In genomic region chr15:84477550-84477949, GRCh38 we compare ENCODE assay signal across 8 cellular contexts.
DNase-seq lines count a peak whose midpoint lies in the region; ATAC-seq, FAIRE-seq and TF ChIP-seq lines count a peak whose summit lies in the region.
"Not testable (repeated sequence)": the region's sequence is repeated elsewhere in the genome, so short reads cannot be mapped to it uniquely, and the experiment has no call there.

No MANE protein-coding gene starts in this region.

- not testable (repeated sequence) for H3K4me1 ChIP-seq in PC-9 (replicated peaks; ENCODE audit: insufficient read depth); GM12878 (ENCODE audit: control insufficient read depth, insufficient read depth, low read length); right lobe of liver; upper lobe of left lung

- not testable (repeated sequence) for H3F3A ChIP-seq in PC-9 (ENCODE audit: insufficient read depth, low read depth)

- not testable (repeated sequence) for H3K9me3 ChIP-seq in PC-9 (ENCODE audit: insufficient read depth, low read depth); GM12878 (replicated peaks; ENCODE audit: control insufficient read depth, insufficient read depth, low read length); right lobe of liver; upper lobe of left lung

- intact Hi-C loops in PC-9 (cut with micrococcal nuclease; ENCODE audit: unreplicated experiment); GM12878 (cut with micrococcal nuclease; ENCODE audit: unreplicated experiment); right lobe of liver (cut with DNase I): not testable (repeated sequence)

- BruUV-seq in PC-9 (replicated peaks; lab: Mats Ljungman, UMichigan) = TSS peak; percentile 29
- not testable (repeated sequence) for BruUV-seq in GM12878 (replicated peaks; lab: Mats Ljungman, UMichigan)

- in situ Hi-C loops in GM12878 (cut with MboI) = not testable (repeated sequence)

- TF ChIP-seq EP300 in GM12878 (IDR thresholded peaks at IDR 0.05; ENCODE audit: borderline replicate concordance in 1 of 2, control insufficient read depth in 1 of 2, low read depth in 2 of 2, low read length in 2 of 2); upper lobe of left lung (IDR thresholded peaks at IDR 0.05): not testable (repeated sequence)

- H3K27ac ChIP-seq in PC-9; GM12878 (ENCODE audit: control insufficient read depth, insufficient read depth); right lobe of liver; upper lobe of left lung: not testable (repeated sequence)

- WGBS in GM12878 (ENCODE audit: insufficient coverage, insufficient replicate concordance, low lambda C conversion rate, missing lambda C conversion rate) = no CpG with 5 or more reads among the region's 8 CpGs
- WGBS in right lobe of liver (ENCODE audit: insufficient coverage, low coverage, low lambda C conversion rate, missing lambda C conversion rate) = no CpG with 5 or more reads among the region's 8 CpGs
- no CpG with 5 or more reads among the region's 8 CpGs for WGBS in upper lobe of left lung, 2 donors

- not testable (repeated sequence) for TF ChIP-seq CTCF in PC-9 (conservative IDR thresholded peaks at IDR 0.05); GM12878 (IDR thresholded peaks at IDR 0.05 in 2 of 3, conservative IDR thresholded peaks at IDR 0.05 in 1 of 3; ENCODE audit: control insufficient read depth in 2 of 3, extremely low read depth in 1 of 3, insufficient read depth in 1 of 3, low read depth in 3 of 3, low read length in 3 of 3); right lobe of liver (IDR thresholded peaks at IDR 0.05); upper lobe of left lung (IDR thresholded peaks at IDR 0.05)

- H4K20me1 ChIP-seq in PC-9 (ENCODE audit: insufficient read depth); GM12878 (ENCODE audit: control insufficient read depth, insufficient read depth): not testable (repeated sequence)

- not testable (repeated sequence) for TF ChIP-seq RAD21 in GM12878 (IDR thresholded peaks at IDR 0.05; ENCODE audit: insufficient read depth, low read depth, low read length)

- not testable (repeated sequence) for H3K79me2 ChIP-seq in PC-9 (ENCODE audit: low read depth); GM12878 (ENCODE audit: control insufficient read depth, insufficient read depth, low read length)

- H3K9ac ChIP-seq in GM12878 (ENCODE audit: control insufficient read depth, insufficient read depth, low read length) = not testable (repeated sequence)

- SMC1A ChIA-PET in GM12878 (lab: Charles Lee; ENCODE audit: uncharacterized antibody, unreplicated experiment) = not testable (repeated sequence)

- not testable (repeated sequence) for H2AFZ ChIP-seq in PC-9; GM12878 (ENCODE audit: control insufficient read depth, low read depth, low read length)

- not testable (repeated sequence) for H3K9me2 ChIP-seq in PC-9 (ENCODE audit: insufficient read depth)

- H3K4me2 ChIP-seq in PC-9; GM12878 (ENCODE audit: control insufficient read depth, insufficient read depth): not testable (repeated sequence)

- H3K36me3 ChIP-seq in PC-9 (ENCODE audit: low read depth); GM12878 (ENCODE audit: control insufficient read depth in 2 of 2, insufficient read depth in 2 of 2, low read length in 1 of 2); right lobe of liver; upper lobe of left lung: not testable (repeated sequence)

- POLR2A ChIA-PET in PC-9 (lab: Charles Lee; ENCODE audit: unreplicated experiment); GM12878 (lab: Charles Lee): not testable (repeated sequence)

- H3K4me3 ChIP-seq in PC-9, GM12878, right lobe of liver, upper lobe of left lung: not testable (repeated sequence)

- RAD21 ChIA-PET in GM12878 (lab: Charles Lee; ENCODE audit: unreplicated experiment) = not testable (repeated sequence)

- CTCF ChIA-PET in PC-9 (lab: Charles Lee); GM12878 (lab: Yijun Ruan, JAX): not testable (repeated sequence)

- not testable (repeated sequence) for H3K27me3 ChIP-seq in PC-9 (ENCODE audit: insufficient read depth, low read depth); GM12878 (replicated peaks in 1 of 2; ENCODE audit: control insufficient read depth in 2 of 2, insufficient read depth in 2 of 2, low read length in 1 of 2); right lobe of liver; upper lobe of left lung

- ATAC-seq in GM18861 (IDR thresholded peaks at IDR 0.05; ENCODE audit: unreplicated experiment) (peak; percentile 94), GM21360 (IDR thresholded peaks at IDR 0.05; ENCODE audit: unreplicated experiment) (peak; percentile 79), HG02571 (IDR thresholded peaks at IDR 0.05; ENCODE audit: unreplicated experiment) (peak; percentile 76), HG03097 (IDR thresholded peaks at IDR 0.05; ENCODE audit: low FRiP score, unreplicated experiment) (peak; percentile 91), GM12878 (peak; percentile 97), right lobe of liver (peak; percentile 85 to 93 (median 90)), upper lobe of left lung (ENCODE audit: low FRiP score in 2 of 2) (peak; percentile 88 to 94)

- FAIRE-seq in GM12878 (lab: Jason Lieb, UNC) = not testable (repeated sequence)

- not testable (repeated sequence) for TF ChIP-seq POLR2A in GM12878 (IDR thresholded peaks at IDR 0.05; ENCODE audit: low read depth, low read length); right lobe of liver (IDR thresholded peaks at IDR 0.05); upper lobe of left lung (IDR thresholded peaks at IDR 0.05)

- not testable (repeated sequence) for DNase-seq in PC-9; GM12878 (ENCODE audit: low read depth, low spot score); right lobe of liver; upper lobe of left lung
